22 cellular contexts compared by ENCODE assay signal in the genomic region with DNA sequence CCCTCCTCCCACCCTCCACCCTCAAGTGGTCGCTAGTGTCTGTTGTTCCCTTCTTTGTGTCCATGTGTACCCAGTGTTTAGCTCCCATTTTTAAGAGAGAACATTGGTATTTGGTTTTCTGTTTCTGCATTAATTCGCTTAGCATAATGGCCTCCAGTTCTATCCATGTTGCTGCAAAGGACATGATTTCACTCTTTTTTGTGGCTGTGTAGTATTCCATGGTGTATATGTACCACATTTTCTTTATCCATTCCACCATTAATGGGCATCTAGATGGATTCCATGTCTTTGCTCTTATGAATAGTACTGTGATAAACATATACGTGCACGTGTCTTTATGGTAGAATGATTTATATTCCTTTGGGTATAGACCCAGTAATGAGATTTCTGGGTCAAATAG. TPM values are rescaled to one million over a fixed set of nuclear protein-coding genes. Genes with fewer than 3 reads are reported as not detected.
DNase-seq lines count a peak whose midpoint lies in the region; ATAC-seq, FAIRE-seq and TF ChIP-seq lines count a peak whose summit lies in the region.
"Had no signal": no experiment of that assay in that cellular context is flagged by ENCODE, and none has a peak within 500 bp of the region (broad histone marks: within the 10 kb centered on the region; RNA-seq: fewer than 3 reads in every experiment).

No MANE protein-coding gene starts in this region.

- H2AFZ ChIP-seq in K562 (ENCODE audit: low read depth, low read length) (no peak overlapping the region), smooth muscle cell (ENCODE audit: low read depth) (no peak overlapping the region)

- H3K9me3 ChIP-seq in HEK293 (ENCODE audit: control insufficient read depth, insufficient read depth, low read depth, low read length) (no peaks in the 10 kb centered on the region; the same call in 1 of the 2 replicates), SJCRH30 (replicated peaks) (no peaks in the 10 kb centered on the region), K562 (replicated peaks; ENCODE audit: control insufficient read depth, insufficient read depth, low read depth, low read length) (no peaks in the 10 kb centered on the region), smooth muscle cell (replicated peaks; ENCODE audit: low read depth) (no peaks in the 10 kb centered on the region)

- no peak for TF ChIP-seq EP300 in K562 (IDR thresholded peaks at IDR 0.05; ENCODE audit: low read length)

- no peak for FAIRE-seq in K562 (lab: Jason Lieb, UNC)
- FAIRE-seq: GM12891, GM18507 had no signal

- no peak for DNase-seq in SJCRH30
- DNase-seq in K562 (ENCODE audit: extremely low read depth in 1 of 4, low spot score in 3 of 4) = no peak
- no peak for DNase-seq in smooth muscle cell (lab: John Stamatoyannopoulos, UW; ENCODE audit: unreplicated experiment)
- no peak for DNase-seq in NCI-H524 (lab: John Stamatoyannopoulos, UW)
- no peak for DNase-seq in stimulated activated CD4-positive, alpha-beta T cell treated with anti-CD3 and anti-CD28 coated beads, Interleukin-2, amount 100 ng/mL, for 24 hours
- DNase-seq: C1 segment of cervical spinal cord; CD4-positive, alpha-beta memory T cell; COR-L47; DMS53; DMS79 treated with DMSO at 0.1 percent for 48 hours; GF-D8; GOT3 had no signal

- ATAC-seq in K562 = no peak

- POLR2A ChIA-PET in HEK293 (lab: Yijun Ruan, JAX) (no interaction called here), K562 (lab: Yijun Ruan, JAX) (no interaction called here)

- H3K36me3 ChIP-seq in HEK293 (ENCODE audit: control insufficient read depth in 2 of 2, insufficient read depth in 1 of 2, low read length in 2 of 2) (no peaks in the 10 kb centered on the region), SJCRH30 (no peaks in the 10 kb centered on the region), K562 (ENCODE audit: control insufficient read depth, insufficient read depth, low read length) (no peaks in the 10 kb centered on the region), smooth muscle cell (ENCODE audit: low read depth) (no peaks in the 10 kb centered on the region)
- H3K36me3 ChIP-seq: HAP-1 had no signal

- in situ Hi-C loops in K562 (cut with MboI) = no loop called here

- H4K20me1 ChIP-seq in K562 (replicated peaks; ENCODE audit: control insufficient read depth, insufficient read depth, low read length) = no peaks in the 10 kb centered on the region
- no peaks in the 10 kb centered on the region for H4K20me1 ChIP-seq in smooth muscle cell (ENCODE audit: low read depth)

- H3K4me2 ChIP-seq in K562 (ENCODE audit: insufficient read depth, low read length) (no peak overlapping the region), smooth muscle cell (no peak overlapping the region)

- H3K27me3 ChIP-seq in SJCRH30 (no peaks in the 10 kb centered on the region), K562 (ENCODE audit: control insufficient read depth in 2 of 2, insufficient read depth in 2 of 2, low read length in 2 of 2) (no peaks in the 10 kb centered on the region), smooth muscle cell (ENCODE audit: low read depth) (no peaks in the 10 kb centered on the region)

- peaks cover 1% of the 10 kb centered on the region for H3F3A ChIP-seq in smooth muscle cell (ENCODE audit: low read depth)

- TF ChIP-seq CTCF in HEK293 (tag by site-specific recombination; IDR thresholded peaks at IDR 0.05) (no peak), K562 (IDR thresholded peaks at IDR 0.05 in 2 of 3, conservative IDR thresholded peaks at IDR 0.05 in 1 of 3; ENCODE audit: insufficient read depth in 2 of 3, low read depth in 1 of 3, low read length in 3 of 3) (no peak), smooth muscle cell (IDR thresholded peaks at IDR 0.05; ENCODE audit: borderline replicate concordance, insufficient read depth, poor library complexity, severe bottlenecking) (no peak)

- H3K9ac ChIP-seq in K562 (ENCODE audit: insufficient read depth in 1 of 2, low read depth in 2 of 2, low read length in 2 of 2) = no peak overlapping the region
- no peak overlapping the region for H3K9ac ChIP-seq in smooth muscle cell (ENCODE audit: low read depth)

- no peak overlapping the region for H3K4me3 ChIP-seq in HEK293 (ENCODE audit: low read depth, low read length)
- H3K4me3 ChIP-seq in SJCRH30 = no peak overlapping the region
- no peak overlapping the region for H3K4me3 ChIP-seq in K562
- no peak overlapping the region for H3K4me3 ChIP-seq in smooth muscle cell
- H3K4me3 ChIP-seq: HAP-1 had no signal

- H3K4me1 ChIP-seq in HEK293 (ENCODE audit: control insufficient read depth, insufficient read depth, low read length) (no peaks in the 10 kb centered on the region), SJCRH30 (peaks cover 24% of the 10 kb centered on the region), K562 (replicated peaks in 1 of 2; ENCODE audit: control insufficient read depth in 2 of 2, insufficient read depth in 2 of 2, low read length in 2 of 2) (no peaks in the 10 kb centered on the region), smooth muscle cell (ENCODE audit: low read depth) (peaks cover 10% of the 10 kb centered on the region)
- H3K4me1 ChIP-seq: HAP-1 had no signal

- H3K79me2 ChIP-seq in K562 (ENCODE audit: control insufficient read depth, insufficient read depth, low read length) = no peaks in the 10 kb centered on the region; the same call in 2 of the 3 replicates
- no peaks in the 10 kb centered on the region for H3K79me2 ChIP-seq in smooth muscle cell (ENCODE audit: low read depth)

- no TSS peak for BruUV-seq in K562 (replicated peaks; lab: Mats Ljungman, UMichigan)

- H3K9me1 ChIP-seq in K562 (ENCODE audit: control insufficient read depth, insufficient read depth, low read length) = no peaks in the 10 kb centered on the region

- TF ChIP-seq POLR2A in K562 (conservative IDR thresholded peaks at IDR 0.05) = no peak

- 21% methylated on average over 4 of the region's 4 CpGs for WGBS in K562 (ENCODE audit: insufficient coverage, low coverage, missing lambda C conversion rate)
- WGBS in smooth muscle cell (ENCODE audit: low lambda C conversion rate) = 95% methylated on average over 4 of the region's 4 CpGs

- H3K27ac ChIP-seq in HEK293 (ENCODE audit: extremely low read depth, low read depth, low read length) = no peak overlapping the region
- peak overlapping the region; percentile 35; the same call in 1 of the 2 replicates for H3K27ac ChIP-seq in SJCRH30
- no peak overlapping the region for H3K27ac ChIP-seq in K562 (ENCODE audit: extremely low read depth, low read depth, low read length)
- H3K27ac ChIP-seq in smooth muscle cell (ENCODE audit: low read depth) = peak overlapping the region; percentile 41

- no peak for TF ChIP-seq RAD21 in K562 (CRISPR knock-in tag; conservative IDR thresholded peaks at IDR 0.05 in 1 of 2, IDR thresholded peaks at IDR 0.05 in 1 of 2)

- intact Hi-C loops in K562 (cut with micrococcal nuclease) = no loop called here

- CTCF ChIA-PET in HEK293 (lab: Yijun Ruan, JAX) (no interaction called here), K562 (lab: Yijun Ruan, JAX; ENCODE audit: low intra/inter-chr PET ratio) (no interaction called here)

TF ChIP-seq in HEK293, 187 proteins besides CTCF, POLR2A, EP300 and RAD21 (continues in another document):
- TF ChIP-seq ZSCAN18 (tag by site-specific recombination; IDR thresholded peaks at IDR 0.05) (no peak), MEIS1 (CRISPR knock-in tag; IDR thresholded peaks at IDR 0.05; ENCODE audit: borderline replicate concordance) (no peak)

TF ChIP-seq in K562, 482 proteins besides CTCF, POLR2A, EP300 and RAD21:
- peak; percentile 12 for TF ChIP-seq RBM25 (IDR thresholded peaks at IDR 0.05; ENCODE audit: low read depth, low read length, severe bottlenecking)
- peak; percentile 72 for TF ChIP-seq ZNF146 (CRISPR knock-in tag; IDR thresholded peaks at IDR 0.05; ENCODE audit: unreplicated experiment)
- TF ChIP-seq ZFP30 (CRISPR knock-in tag; IDR thresholded peaks at IDR 0.05; ENCODE audit: borderline replicate concordance) = no peak

RNA-seq across cellular contexts. Expression of gene TSPYL6, which starts 42.9 kb away (rescaled TPM):
- total RNA-seq in SJCRH30 (2014; rRNA removed; shearing (Covaris generic)) = 0.03 and 0.10 TPM in 2 replicates
- 24.7 and 33.3 TPM in 2 replicates for total RNA-seq in K562 (2011; cell fraction: chromatin; rRNA removed; ENCODE audit: low replicate concordance)
- 15.7 and 23.2 TPM in 2 replicates for total RNA-seq in K562 (2011; cell fraction: nucleolus; rRNA removed)
- 29.8 and 32.1 TPM in 2 replicates for total RNA-seq in K562 (2011; cell fraction: nucleoplasm; rRNA removed)
- 8.7 and 12.7 TPM in 2 replicates for total RNA-seq in K562 (2014; rRNA removed)
- 9.8 and 10.1 TPM in 2 replicates for total RNA-seq in K562 (2014; rRNA removed; fragmentation: Illumina TruSeq; extraction: Trizol)
- 7.6 TPM in 2 replicates for total RNA-seq in K562 (2015; rRNA removed; fragmentation: Illumina TruSeq; extraction: Trizol)
- total RNA-seq in K562 (2021) = 8.8 and 9.4 TPM in 2 replicates
- polyA plus RNA-seq in K562 (2011; rRNA removed) = 1.7 and 2.2 TPM in 2 replicates
- 1.2 and 1.8 TPM in 2 replicates for polyA plus RNA-seq in K562 (2011; cell fraction: cytosol; rRNA removed)
- polyA plus RNA-seq in K562 (2011; cell fraction: nucleus; rRNA removed) = 2.7 and 3.1 TPM in 2 replicates
- polyA plus RNA-seq in K562 (2012) = 6.3 and 10.7 TPM in 2 replicates
- polyA plus RNA-seq in K562 (2014; fragmentation: Illumina TruSeq; extraction: Trizol) = 8.3 and 8.4 TPM in 2 replicates
- 1 to 10 TPM; 1.5 to 1.8 TPM for polyA plus RNA-seq in K562 (2014; fragmentation: Nextera tagmentation; extraction: Ambion mirVana)
- polyA plus RNA-seq in K562 (2014; rRNA removed) = 6.2 and 7.1 TPM in 2 replicates
- polyA minus RNA-seq in K562 (2011; rRNA and poly(A)+ RNA removed) = 3.1 and 4.5 TPM in 2 replicates
- 1.1 and 1.5 TPM in 2 replicates for polyA minus RNA-seq in K562 (2011; cell fraction: cytosol; rRNA and poly(A)+ RNA removed)
- polyA minus RNA-seq in K562 (2011; cell fraction: nucleus; rRNA and poly(A)+ RNA removed) = 4.8 and 7.9 TPM in 2 replicates
- 0.04 TPM in 1 of 2 replicates, not detected in the other for total RNA-seq in smooth muscle cell
- polyA plus RNA-seq in smooth muscle cell = not detected in 2 replicates
- total RNA-seq: A172; A673; Calu3; CD4-positive, alpha-beta memory T cell; Daoy; G401 had no signal
- polyA plus RNA-seq: BJ; CD4-positive, alpha-beta memory T cell had no signal

Comparison
In these comparisons a context has a peak if more than half of its experiments do, and no peak if none do; other contexts are left out.
1. H3K27ac ChIP-seq: peak in SJCRH30 (single experiment) and smooth muscle cell (single experiment); none in HEK293 (single experiment) and K562 (single experiment).
2. Of the 44 proteins assayed by ChIP-seq in both K562 and HEK293: peak only in K562: none; only in HEK293: none; in both: ZNF146; in neither: 43.